10 cellular contexts compared by ENCODE assay signal in the genomic region with DNA sequence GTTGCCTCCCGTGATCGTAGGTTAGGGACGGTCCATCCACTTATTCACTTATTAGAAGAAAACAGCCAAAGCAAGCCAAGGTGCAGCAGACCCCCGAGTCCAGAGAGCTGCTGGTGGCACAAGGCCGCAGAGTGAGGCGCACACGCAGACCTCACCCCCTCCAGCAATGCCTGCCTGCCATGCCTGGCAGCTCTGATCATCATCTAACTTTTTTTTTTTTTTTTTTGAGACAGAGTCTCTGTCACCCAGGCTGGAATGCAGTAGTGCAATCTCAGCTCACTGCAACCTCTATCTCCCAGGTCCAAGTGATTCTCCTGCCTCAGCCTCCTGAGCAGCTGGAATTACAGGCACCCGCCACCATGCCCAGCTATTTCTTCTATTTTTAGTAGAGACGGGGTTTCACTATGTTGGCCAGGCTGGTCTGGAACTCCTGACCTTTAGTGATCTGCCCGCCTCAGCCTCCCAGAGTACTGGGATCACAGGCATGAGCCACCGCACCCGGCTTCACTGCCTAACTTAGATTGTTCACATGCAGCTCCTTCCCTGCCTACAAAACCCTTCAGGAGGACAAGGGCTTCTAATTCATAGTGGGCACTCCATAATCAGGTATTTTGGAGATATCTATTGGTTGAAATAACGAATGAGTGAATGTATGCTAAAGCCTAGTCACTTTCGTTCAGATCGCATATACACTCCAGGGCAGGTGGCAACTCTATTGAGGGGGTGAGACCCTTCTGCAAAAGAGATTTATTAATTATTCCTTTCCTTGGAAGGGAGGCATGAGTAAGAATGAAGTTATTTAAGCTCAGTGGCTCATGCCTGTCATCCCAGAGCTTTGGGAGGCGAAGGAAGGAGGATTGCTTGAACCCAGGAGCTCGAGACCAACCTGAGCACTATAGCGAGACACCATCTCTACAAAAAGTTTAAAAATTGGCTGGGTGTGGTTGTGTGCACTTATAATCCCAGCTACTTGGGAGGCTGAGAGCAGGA. TPM values are rescaled to one million over a fixed set of nuclear protein-coding genes. Genes with fewer than 3 reads are reported as not detected.
DNase-seq lines count a peak whose midpoint lies in the region; ATAC-seq and TF ChIP-seq lines count a peak whose summit lies in the region.
"Had no signal": no experiment of that assay in that cellular context is flagged by ENCODE, and none has a peak within 500 bp of the region (broad histone marks: within the 10 kb centered on the region; RNA-seq: fewer than 3 reads in every experiment).

No MANE protein-coding gene starts in this region.

- ATAC-seq in RWPE2 (ENCODE audit: low read depth), result no peak
- ATAC-seq in stimulated activated naive CD8-positive, alpha-beta T cell treated with anti-CD3 and anti-CD28 coated beads, Interleukin-15, Interleukin-2, amounts not matched to agents 100 U/mL and 50 U/mL, for 24 hours, result no peak

- no peak for TF ChIP-seq POLR2A in sigmoid colon (IDR thresholded peaks at IDR 0.05)

- CTCF ChIA-PET in CD8-positive, alpha-beta memory T cell (lab: Charles Lee), result interaction anchor here (1.4 kb wide), 1 partner anchor 142 kb away, joined by 3 read pairs; no protein-coding TSS in a partner anchor

- no peaks in the 10 kb centered on the region for H4K20me1 ChIP-seq in fibroblast of lung (ENCODE audit: control insufficient read depth, extremely low read depth, insufficient read depth, low read length)

- H3K9me3 Mint-ChIP-seq in CD8-positive, alpha-beta memory T cell, result no peaks in the 10 kb centered on the region

- POLR2A ChIA-PET in CD8-positive, alpha-beta memory T cell (lab: Charles Lee), result interaction anchor here (0.7 kb wide), 1 partner anchor 18 kb away, joined by 5 read pairs; no protein-coding TSS in a partner anchor

- H3K9ac ChIP-seq in fibroblast of lung (ENCODE audit: insufficient read depth, low read length), result no peak overlapping the region

- peaks cover 5% of the 10 kb centered on the region for H3K27me3 ChIP-seq in CD8-positive, alpha-beta memory T cell (ENCODE audit: insufficient read depth, low read length, poor library complexity, severe bottlenecking)
- H3K27me3 ChIP-seq in RWPE2 (ENCODE audit: insufficient read depth, poor library complexity, severe bottlenecking) (no peaks in the 10 kb centered on the region), fibroblast of lung (ENCODE audit: control insufficient read depth, insufficient read depth, low read length) (no peaks in the 10 kb centered on the region), sigmoid colon (no peaks in the 10 kb centered on the region)

- peaks cover 0 to 4% (median 0%) of the 10 kb centered on the region in 3 donors for H3K36me3 Mint-ChIP-seq in CD8-positive, alpha-beta memory T cell

- H3K4me1 ChIP-seq in CD8-positive, alpha-beta memory T cell (ENCODE audit: insufficient read depth, low read length), result peaks cover 7% of the 10 kb centered on the region
- peaks cover 20% of the 10 kb centered on the region for H3K4me1 ChIP-seq in RWPE2 (ENCODE audit: insufficient read depth, poor library complexity, severe bottlenecking)
- peaks cover 13% of the 10 kb centered on the region for H3K4me1 ChIP-seq in fibroblast of lung (ENCODE audit: control insufficient read depth, extremely low read depth, insufficient read depth, low read length)
- H3K4me1 ChIP-seq in sigmoid colon, result peaks cover 0 to 26% (median 18%) of the 10 kb centered on the region in 4 donors

- TF ChIP-seq CTCF in RWPE2 (IDR thresholded peaks at IDR 0.05; ENCODE audit: poor library complexity, severe bottlenecking) (no peak), fibroblast of lung (conservative IDR thresholded peaks at IDR 0.05 in 1 of 2, IDR thresholded peaks at IDR 0.05 in 1 of 2; ENCODE audit: low read depth in 1 of 2, low read length in 2 of 2) (no peak), sigmoid colon (IDR thresholded peaks at IDR 0.05) (no peak)

- intact Hi-C loops in sigmoid colon (cut with DNase I), result no loop called here

- H3K79me2 ChIP-seq in fibroblast of lung (ENCODE audit: control insufficient read depth, insufficient read depth, low read length), result no peaks in the 10 kb centered on the region

- no peak for TF ChIP-seq EP300 in sigmoid colon (IDR thresholded peaks at IDR 0.05)

- 89 to 90% methylated on average over 18 of the region's 18 CpGs for whole genome bisulfite sequencing in sigmoid colon, 2 donors

- no peaks in the 10 kb centered on the region for H3K36me3 ChIP-seq in CD8-positive, alpha-beta memory T cell (ENCODE audit: insufficient read depth, low read length)
- H3K36me3 ChIP-seq in RWPE2 (ENCODE audit: low read depth) (no peaks in the 10 kb centered on the region), fibroblast of lung (ENCODE audit: control insufficient read depth, insufficient read depth, low read length) (no peaks in the 10 kb centered on the region), sigmoid colon (no peaks in the 10 kb centered on the region)

- H3K27ac ChIP-seq in CD8-positive, alpha-beta memory T cell (ENCODE audit: low read depth, low read length), result peak overlapping the region; percentile 38
- H3K27ac ChIP-seq in RWPE2 (ENCODE audit: poor library complexity, severe bottlenecking), result peak overlapping the region; percentile 84
- H3K27ac ChIP-seq in fibroblast of lung (ENCODE audit: insufficient read depth, low read length), result peak overlapping the region; percentile 94
- H3K27ac ChIP-seq in sigmoid colon, result peak overlapping the region; percentile 77 to 85 (median 82)

- H3K4me2 ChIP-seq in fibroblast of lung (ENCODE audit: extremely low read depth, insufficient read depth, low read length), result peak overlapping the region; percentile 20

- no peaks in the 10 kb centered on the region for H3K9me3 ChIP-seq in CD8-positive, alpha-beta memory T cell (ENCODE audit: low read length)
- H3K9me3 ChIP-seq in RWPE2 (ENCODE audit: severe bottlenecking), result no peaks in the 10 kb centered on the region
- H3K9me3 ChIP-seq in fibroblast of lung (ENCODE audit: control insufficient read depth, insufficient read depth, low read depth, low read length), result no peaks in the 10 kb centered on the region
- H3K9me3 ChIP-seq in sigmoid colon, result no peaks in the 10 kb centered on the region

- H3K4me1 Mint-ChIP-seq in CD8-positive, alpha-beta memory T cell, result peaks cover 1 to 21% (median 14%) of the 10 kb centered on the region in 3 donors

- no peak for DNase-seq in CD8-positive, alpha-beta memory T cell
- no peak for DNase-seq in RWPE2 (ENCODE audit: low spot score)
- DNase-seq in fibroblast of lung (ENCODE audit: low read depth in 2 of 2), result no peak
- no peak for DNase-seq in sigmoid colon
- DNase-seq in NCI-H1092 treated with DMSO at 0.1 percent for 48 hours (lab: John Stamatoyannopoulos, UW), result no peak
- no peak for DNase-seq in stimulated activated naive CD8-positive, alpha-beta T cell treated with anti-CD3 and anti-CD28 coated beads, Interleukin-15, Interleukin-2, amounts not matched to agents 100 U/mL and 50 U/mL, for 24 hours
- no peak for DNase-seq in H4 (ENCODE audit: low spot score)
- DNase-seq in stimulated activated naive CD4-positive, alpha-beta T cell treated with Interleukin-2 at 50 U/mL for 16 hours (lab: John Stamatoyannopoulos, UW), result no peak
- DNase-seq: activated gamma-delta T cell, NCI-H187 treated with DMSO at 0.1 percent for 48 hours had no signal

- no peak overlapping the region for H3K27ac Mint-ChIP-seq in CD8-positive, alpha-beta memory T cell

- no peak overlapping the region for H3K4me3 ChIP-seq in CD8-positive, alpha-beta memory T cell (ENCODE audit: low read length)
- H3K4me3 ChIP-seq in RWPE2 (ENCODE audit: severe bottlenecking), result no peak overlapping the region
- H3K4me3 ChIP-seq in fibroblast of lung (replicated peaks in 1 of 4; ENCODE audit: control extremely low read depth in 1 of 4, insufficient read depth in 1 of 4, low read depth in 3 of 4, low read length in 4 of 4), result peak overlapping the region in 1 of 4 experiments; percentile 24
- no peak overlapping the region for H3K4me3 ChIP-seq in sigmoid colon

- H3K4me3 Mint-ChIP-seq in CD8-positive, alpha-beta memory T cell, result no peak overlapping the region

- H2AFZ ChIP-seq in fibroblast of lung (ENCODE audit: low read length), result no peak overlapping the region

- peaks cover 12 to 34% of the 10 kb centered on the region in 2 donors for H3K27me3 Mint-ChIP-seq in CD8-positive, alpha-beta memory T cell

RNA-seq across cellular contexts. Expression of a gene that starts 15.9 kb away (rescaled TPM):
- 10 to 100 TPM; 29.1 to 31.9 TPM for total RNA-seq in CD8-positive, alpha-beta memory T cell
- polyA plus RNA-seq in CD8-positive, alpha-beta memory T cell, result 22.0 TPM
- total RNA-seq in fibroblast of lung (21.8 and 27.6 TPM in 2 replicates), sigmoid colon (10 to 100 TPM; 11.8 to 23.3 (median 13.7) TPM)
- polyA plus RNA-seq in fibroblast of lung (4.7 and 6.0 TPM in 2 replicates), sigmoid colon (10 to 100 TPM in 1 of 3 donors, 1 to 10 TPM in 2; 6.0 to 25.6 (median 7.2) TPM)
- polyA plus RNA-seq in fibroblast of lung (2012), result 11.3 and 16.2 TPM in 2 replicates
- 9.5 and 9.6 TPM in 2 replicates for polyA minus RNA-seq in fibroblast of lung (ENCODE audit: low replicate concordance)
- total RNA-seq in H4 (2014; rRNA removed; shearing (Covaris generic)), result 3.4 and 4.6 TPM in 2 replicates

RNA-seq across cellular contexts. Expression of a gene that starts 25.8 kb away (rescaled TPM):
- under 1 TPM; 0.31 to 0.44 TPM for total RNA-seq in CD8-positive, alpha-beta memory T cell
- polyA plus RNA-seq in CD8-positive, alpha-beta memory T cell, result not detected
- total RNA-seq in fibroblast of lung (41.3 and 167 TPM in 2 replicates), sigmoid colon (10 to 100 TPM in 2 of 4 donors, 1 to 10 TPM in 2; 1.5 to 21.3 (median 11.7) TPM)
- polyA plus RNA-seq in fibroblast of lung (679 and 1,153 TPM in 2 replicates), sigmoid colon (10 to 100 TPM in 1 of 3 donors, 1 to 10 TPM in 1, under 1 TPM in 1; 0.46 to 10.0 (median 1.8) TPM)
- 413 and 685 TPM in 2 replicates for polyA plus RNA-seq in fibroblast of lung (2012)
- 763 and 1,105 TPM in 2 replicates for polyA minus RNA-seq in fibroblast of lung (ENCODE audit: low replicate concordance)
- 11.1 and 12.7 TPM in 2 replicates for total RNA-seq in H4 (2014; rRNA removed; shearing (Covaris generic))

RNA-seq across cellular contexts. Expression of a gene that starts 53.1 kb away (rescaled TPM):
- 10 to 100 TPM; 42.6 to 43.6 TPM for total RNA-seq in CD8-positive, alpha-beta memory T cell
- 4.4 TPM for polyA plus RNA-seq in CD8-positive, alpha-beta memory T cell
- total RNA-seq in fibroblast of lung (127 and 139 TPM in 2 replicates), sigmoid colon (10 to 100 TPM; 15.8 to 31.4 (median 26.9) TPM)
- polyA plus RNA-seq in fibroblast of lung (128 and 185 TPM in 2 replicates), sigmoid colon (100 to 1,000 TPM; 100 to 135 (median 132) TPM)
- 136 and 181 TPM in 2 replicates for polyA plus RNA-seq in fibroblast of lung (2012)
- polyA minus RNA-seq in fibroblast of lung (ENCODE audit: low replicate concordance), result 78.8 and 128 TPM in 2 replicates
- 148 and 186 TPM in 2 replicates for total RNA-seq in H4 (2014; rRNA removed; shearing (Covaris generic))

Comparison
In these comparisons a context has a peak if more than half of its experiments do, and no peak if none do; other contexts are left out.
1. H3K27ac ChIP-seq: peak in every context shown above with its lines; median percentile 94 in fibroblast of lung; 84 in RWPE2; 82 in sigmoid colon; 38 in CD8-positive, alpha-beta memory T cell.